In genomic region chr5:10631597-10631996, GRCh38 we compare ENCODE assay signal across 8 cellular contexts.
DNase-seq lines count a peak whose midpoint lies in the region; ATAC-seq and TF ChIP-seq lines count a peak whose summit lies in the region.

No MANE protein-coding gene starts in this region.

- no peak for TF ChIP-seq CTCF in WTC11 (IDR thresholded peaks at IDR 0.05)

- peaks cover 3% of the 10 kb centered on the region; the same call in 1 of the 2 replicates for H3K27me3 Mint-ChIP-seq in WTC11 (ENCODE audit: low read depth)

- ATAC-seq in GM19023 (IDR thresholded peaks at IDR 0.05; ENCODE audit: unreplicated experiment), result peak; percentile 4
- peak; percentile 3 for ATAC-seq in HG02973 (IDR thresholded peaks at IDR 0.05; ENCODE audit: unreplicated experiment)
- ATAC-seq in WTC11, result no peak
- no peak for ATAC-seq in left lobe of liver
- no peak for ATAC-seq in GM21717 (IDR thresholded peaks at IDR 0.05; ENCODE audit: unreplicated experiment)

- no peaks in the 10 kb centered on the region for H3K36me3 Mint-ChIP-seq in WTC11

- DNase-seq in ACHN, result peak; percentile 8
- no peak for DNase-seq in WTC11 (ENCODE audit: low spot score)
- no peak for DNase-seq in left lobe of liver (ENCODE audit: low spot score)
- no peak for DNase-seq in activated gamma-delta T cell treated with Interleukin-2 at 50 U/mL for 16 hours
- DNase-seq in NCI-H146 treated with DMSO at 0.1 percent for 48 hours (lab: John Stamatoyannopoulos, UW; ENCODE audit: unreplicated experiment), result no peak

- CTCF ChIA-PET in WTC11 (lab: Charles Lee), result interaction anchor here (1.0 kb wide), 1 partner anchor 176 kb away, joined by 3 read pairs; no protein-coding TSS in a partner anchor

- H3K9me3 Mint-ChIP-seq in WTC11, result no peaks in the 10 kb centered on the region; the same call in 1 of the 2 replicates

- H3K4me3 Mint-ChIP-seq in WTC11, result no peak overlapping the region

- H3K4me1 Mint-ChIP-seq in WTC11, result peaks cover 43% of the 10 kb centered on the region

- POLR2A ChIA-PET in WTC11 (lab: Charles Lee), result no interaction called here

- in situ Hi-C loops in ACHN (cut with HindIII; ENCODE audit: low pct_ligation_motif_present, low pct_unique_long_range_greater_than_20kb, low sequenced_read_pairs), result no loop called here

- peak overlapping the region; percentile 16; the same call in 1 of the 2 replicates for H3K27ac Mint-ChIP-seq in WTC11

TF ChIP-seq in WTC11, 78 proteins besides CTCF, POLR2A, EP300 and RAD21:
- TF ChIP-seq FOXP4 (CRISPR knock-in tag; IDR thresholded peaks at IDR 0.05) (no peak), ZNF219 (CRISPR knock-in tag; IDR thresholded peaks at IDR 0.05; ENCODE audit: borderline replicate concordance) (no peak), USF2 (CRISPR knock-in tag; IDR thresholded peaks at IDR 0.05) (no peak), USF1 (CRISPR knock-in tag; IDR thresholded peaks at IDR 0.05) (no peak), NFYB (CRISPR knock-in tag; conservative IDR thresholded peaks at IDR 0.05; ENCODE audit: low read depth) (no peak), NFATC4 (CRISPR knock-in tag; IDR thresholded peaks at IDR 0.05) (no peak), KAT7 (CRISPR knock-in tag; IDR thresholded peaks at IDR 0.05; ENCODE audit: borderline replicate concordance) (no peak), TEAD1 (CRISPR knock-in tag; IDR thresholded peaks at IDR 0.05) (no peak), ELF4 (CRISPR knock-in tag; IDR thresholded peaks at IDR 0.05; ENCODE audit: low read depth) (no peak), ZNF317 (CRISPR knock-in tag; IDR thresholded peaks at IDR 0.05; ENCODE audit: borderline replicate concordance, low read depth) (no peak), GTF2I (CRISPR knock-in tag; conservative IDR thresholded peaks at IDR 0.05) (no peak), TP53 (CRISPR knock-in tag; IDR thresholded peaks at IDR 0.05) (no peak), EMX1 (CRISPR knock-in tag; IDR thresholded peaks at IDR 0.05) (no peak), JUN (CRISPR knock-in tag; IDR thresholded peaks at IDR 0.05) (no peak)
- TF ChIP-seq, protein P1, sequence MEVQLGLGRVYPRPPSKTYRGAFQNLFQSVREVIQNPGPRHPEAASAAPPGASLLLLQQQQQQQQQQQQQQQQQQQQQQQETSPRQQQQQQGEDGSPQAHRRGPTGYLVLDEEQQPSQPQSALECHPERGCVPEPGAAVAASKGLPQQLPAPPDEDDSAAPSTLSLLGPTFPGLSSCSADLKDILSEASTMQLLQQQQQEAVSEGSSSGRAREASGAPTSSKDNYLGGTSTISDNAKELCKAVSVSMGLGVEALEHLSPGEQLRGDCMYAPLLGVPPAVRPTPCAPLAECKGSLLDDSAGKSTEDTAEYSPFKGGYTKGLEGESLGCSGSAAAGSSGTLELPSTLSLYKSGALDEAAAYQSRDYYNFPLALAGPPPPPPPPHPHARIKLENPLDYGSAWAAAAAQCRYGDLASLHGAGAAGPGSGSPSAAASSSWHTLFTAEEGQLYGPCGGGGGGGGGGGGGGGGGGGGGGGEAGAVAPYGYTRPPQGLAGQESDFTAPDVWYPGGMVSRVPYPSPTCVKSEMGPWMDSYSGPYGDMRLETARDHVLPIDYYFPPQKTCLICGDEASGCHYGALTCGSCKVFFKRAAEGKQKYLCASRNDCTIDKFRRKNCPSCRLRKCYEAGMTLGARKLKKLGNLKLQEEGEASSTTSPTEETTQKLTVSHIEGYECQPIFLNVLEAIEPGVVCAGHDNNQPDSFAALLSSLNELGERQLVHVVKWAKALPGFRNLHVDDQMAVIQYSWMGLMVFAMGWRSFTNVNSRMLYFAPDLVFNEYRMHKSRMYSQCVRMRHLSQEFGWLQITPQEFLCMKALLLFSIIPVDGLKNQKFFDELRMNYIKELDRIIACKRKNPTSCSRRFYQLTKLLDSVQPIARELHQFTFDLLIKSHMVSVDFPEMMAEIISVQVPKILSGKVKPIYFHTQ (CRISPR knock-in tag; IDR thresholded peaks at IDR 0.05), result no peak
- TF ChIP-seq, protein P2, sequence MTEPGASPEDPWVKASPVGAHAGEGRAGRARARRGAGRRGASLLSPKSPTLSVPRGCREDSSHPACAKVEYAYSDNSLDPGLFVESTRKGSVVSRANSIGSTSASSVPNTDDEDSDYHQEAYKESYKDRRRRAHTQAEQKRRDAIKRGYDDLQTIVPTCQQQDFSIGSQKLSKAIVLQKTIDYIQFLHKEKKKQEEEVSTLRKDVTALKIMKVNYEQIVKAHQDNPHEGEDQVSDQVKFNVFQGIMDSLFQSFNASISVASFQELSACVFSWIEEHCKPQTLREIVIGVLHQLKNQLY (CRISPR knock-in tag; IDR thresholded peaks at IDR 0.05), result no peak
- TF ChIP-seq, protein P3, sequence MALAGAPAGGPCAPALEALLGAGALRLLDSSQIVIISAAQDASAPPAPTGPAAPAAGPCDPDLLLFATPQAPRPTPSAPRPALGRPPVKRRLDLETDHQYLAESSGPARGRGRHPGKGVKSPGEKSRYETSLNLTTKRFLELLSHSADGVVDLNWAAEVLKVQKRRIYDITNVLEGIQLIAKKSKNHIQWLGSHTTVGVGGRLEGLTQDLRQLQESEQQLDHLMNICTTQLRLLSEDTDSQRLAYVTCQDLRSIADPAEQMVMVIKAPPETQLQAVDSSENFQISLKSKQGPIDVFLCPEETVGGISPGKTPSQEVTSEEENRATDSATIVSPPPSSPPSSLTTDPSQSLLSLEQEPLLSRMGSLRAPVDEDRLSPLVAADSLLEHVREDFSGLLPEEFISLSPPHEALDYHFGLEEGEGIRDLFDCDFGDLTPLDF (CRISPR knock-in tag; IDR thresholded peaks at IDR 0.05), result no peak
- TF ChIP-seq, protein P4, sequence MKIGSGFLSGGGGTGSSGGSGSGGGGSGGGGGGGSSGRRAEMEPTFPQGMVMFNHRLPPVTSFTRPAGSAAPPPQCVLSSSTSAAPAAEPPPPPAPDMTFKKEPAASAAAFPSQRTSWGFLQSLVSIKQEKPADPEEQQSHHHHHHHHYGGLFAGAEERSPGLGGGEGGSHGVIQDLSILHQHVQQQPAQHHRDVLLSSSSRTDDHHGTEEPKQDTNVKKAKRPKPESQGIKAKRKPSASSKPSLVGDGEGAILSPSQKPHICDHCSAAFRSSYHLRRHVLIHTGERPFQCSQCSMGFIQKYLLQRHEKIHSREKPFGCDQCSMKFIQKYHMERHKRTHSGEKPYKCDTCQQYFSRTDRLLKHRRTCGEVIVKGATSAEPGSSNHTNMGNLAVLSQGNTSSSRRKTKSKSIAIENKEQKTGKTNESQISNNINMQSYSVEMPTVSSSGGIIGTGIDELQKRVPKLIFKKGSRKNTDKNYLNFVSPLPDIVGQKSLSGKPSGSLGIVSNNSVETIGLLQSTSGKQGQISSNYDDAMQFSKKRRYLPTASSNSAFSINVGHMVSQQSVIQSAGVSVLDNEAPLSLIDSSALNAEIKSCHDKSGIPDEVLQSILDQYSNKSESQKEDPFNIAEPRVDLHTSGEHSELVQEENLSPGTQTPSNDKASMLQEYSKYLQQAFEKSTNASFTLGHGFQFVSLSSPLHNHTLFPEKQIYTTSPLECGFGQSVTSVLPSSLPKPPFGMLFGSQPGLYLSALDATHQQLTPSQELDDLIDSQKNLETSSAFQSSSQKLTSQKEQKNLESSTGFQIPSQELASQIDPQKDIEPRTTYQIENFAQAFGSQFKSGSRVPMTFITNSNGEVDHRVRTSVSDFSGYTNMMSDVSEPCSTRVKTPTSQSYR (CRISPR knock-in tag; IDR thresholded peaks at IDR 0.05), result no peak
- TF ChIP-seq, protein P5, sequence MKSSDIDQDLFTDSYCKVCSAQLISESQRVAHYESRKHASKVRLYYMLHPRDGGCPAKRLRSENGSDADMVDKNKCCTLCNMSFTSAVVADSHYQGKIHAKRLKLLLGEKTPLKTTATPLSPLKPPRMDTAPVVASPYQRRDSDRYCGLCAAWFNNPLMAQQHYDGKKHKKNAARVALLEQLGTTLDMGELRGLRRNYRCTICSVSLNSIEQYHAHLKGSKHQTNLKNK (CRISPR knock-in tag; IDR thresholded peaks at IDR 0.05), result no peak

Comparison
In these comparisons a context has a peak if more than half of its experiments do, and no peak if none do; other contexts are left out.
1. ATAC-seq: peak in GM19023 (single experiment) and HG02973 (single experiment); none in WTC11 (single experiment), left lobe of liver (single experiment) and GM21717 (single experiment).